ENCODE assay signal across 20 cellular contexts in genomic region chr16:88738167-88739084, GRCh38. TPM values are rescaled to one million over a fixed set of nuclear protein-coding genes. Genes with fewer than 3 reads are reported as not detected.
DNase-seq lines count a peak whose midpoint lies in the region; ATAC-seq and TF ChIP-seq lines count a peak whose summit lies in the region.
"Had no signal": no experiment of that assay in that cellular context is flagged by ENCODE, and none has a peak within 500 bp of the region (broad histone marks: within the 10 kb centered on the region; RNA-seq: fewer than 3 reads in every experiment).

No MANE protein-coding gene starts in this region.

- intact Hi-C loops in Caco-2 (cut with micrococcal nuclease; ENCODE audit: unreplicated experiment): no loop called here
- intact Hi-C loops in adrenal gland (cut with DNase I): loop anchor here in 1 of 2 donors (5.0 kb wide), 1 partner anchor 429 kb away; no protein-coding TSS in a partner anchor

- H3K4me1 Mint-ChIP-seq in Caco-2 (ENCODE audit: low read depth, unreplicated experiment) (no peaks in the 10 kb centered on the region), memory B cell (peaks cover 4% of the 10 kb centered on the region)
- H3K4me1 Mint-ChIP-seq: CD14-positive monocyte, GM23338 had no signal

- no peak for DNase-seq in Caco-2
- peak in 4 of 7 donors; percentile 41 to 67 (median 54) for DNase-seq in adrenal gland
- no peak for DNase-seq in memory B cell (ENCODE audit: low spot score in 2 of 2)
- no peak for DNase-seq in DMS153 (lab: John Stamatoyannopoulos, UW)
- DNase-seq in glomerular visceral epithelial cell (ENCODE audit: extremely low spot score): no peak
- DNase-seq in NCI-H774 (lab: John Stamatoyannopoulos, UW): no peak
- no peak for DNase-seq in GM10266 (ENCODE audit: extremely low spot score)
- DNase-seq: activated CD4-positive, alpha-beta T cell treated with anti-CD3 and anti-CD28 coated beads for 48 hours; activated naive CD4-positive, alpha-beta T cell treated with anti-CD3 and anti-CD28 coated beads, Interleukin-2, amount 50 U/mL, for 16 hours; activated T-cell treated with anti-CD3 and anti-CD28 coated beads, Interleukin-2, amount 50 U/mL, for 4 hours; mesenchymal stem cell; NCI-H1436 treated with DMSO at 0.1 percent for 48 hours; NCI-H510A; stimulated activated CD4-positive, alpha-beta T cell treated with anti-CD3 and anti-CD28 coated beads, Interleukin-1b, Interleukin-23, amount 100 ng/mL, for 48 hours had no signal

- H3K9me3 ChIP-seq in Caco-2 (no peaks in the 10 kb centered on the region), adrenal gland (replicated peaks in 1 of 3) (no peaks in the 10 kb centered on the region)
- H3K9me3 ChIP-seq: uterus had no signal

- H3K4me1 ChIP-seq in Caco-2: no peaks in the 10 kb centered on the region
- peaks cover 0 to 4% of the 10 kb centered on the region in 2 donors for H3K4me1 ChIP-seq in adrenal gland (replicated peaks in 1 of 2)

- H3K27me3 Mint-ChIP-seq in Caco-2 (ENCODE audit: insufficient read depth, unreplicated experiment): no peaks in the 10 kb centered on the region
- H3K27me3 Mint-ChIP-seq in memory B cell: no peaks in the 10 kb centered on the region

- peak overlapping the region; percentile 18 for H3K27ac Mint-ChIP-seq in Caco-2 (ENCODE audit: unreplicated experiment)
- H3K27ac Mint-ChIP-seq in memory B cell: peak overlapping the region; percentile 45
- H3K27ac Mint-ChIP-seq: CD14-positive monocyte, GM23338 had no signal

- no peak for TF ChIP-seq POLR2A in adrenal gland (IDR thresholded peaks at IDR 0.05)

- H3K4me3 ChIP-seq in Caco-2 (ENCODE audit: low read depth, low read length): no peak overlapping the region
- H3K4me3 ChIP-seq in adrenal gland: no peak overlapping the region
- H3K4me3 ChIP-seq: GM23338, skin epidermis, uterus had no signal

- H3K27me3 ChIP-seq in Caco-2 (replicated peaks; ENCODE audit: control insufficient read depth, insufficient read depth, low read length) (no peaks in the 10 kb centered on the region), adrenal gland (no peaks in the 10 kb centered on the region)
- H3K27me3 ChIP-seq: uterus had no signal

- H3K4me3 Mint-ChIP-seq in Caco-2 (ENCODE audit: unreplicated experiment) (no peak overlapping the region), memory B cell (no peak overlapping the region)
- H3K4me3 Mint-ChIP-seq: activated T-cell treated with anti-CD3 and anti-CD28 coated beads, Interleukin-2, amount 50 U/mL, for 4 hours; CD14-positive monocyte; GM23338 had no signal

- H3K9me3 Mint-ChIP-seq in Caco-2 (ENCODE audit: unreplicated experiment) (no peaks in the 10 kb centered on the region), memory B cell (no peaks in the 10 kb centered on the region)
- H3K9me3 Mint-ChIP-seq: activated T-cell treated with anti-CD3 and anti-CD28 coated beads, Interleukin-2, amount 50 U/mL, for 4 hours; CD14-positive monocyte; GM23338 had no signal

- H3K36me3 Mint-ChIP-seq in Caco-2 (ENCODE audit: insufficient read depth, unreplicated experiment) (peaks cover 43% of the 10 kb centered on the region), memory B cell (peaks cover 2% of the 10 kb centered on the region)

- no TSS peak for BruUV-seq in Caco-2 (replicated peaks; lab: Mats Ljungman, UMichigan)

- POLR2A ChIA-PET in Caco-2 (lab: Charles Lee): no interaction called here

- no peak for ATAC-seq in memory B cell (ENCODE audit: low read depth)

- H3K27ac ChIP-seq in 22Rv1 (peak overlapping the region; percentile 44; the same call in 1 of the 2 replicates), adrenal gland (no peak overlapping the region)
- H3K27ac ChIP-seq: uterus had no signal

- TF ChIP-seq CTCF in 22Rv1 (IDR thresholded peaks at IDR 0.05): no peak
- TF ChIP-seq CTCF in Caco-2 (IDR thresholded peaks at IDR 0.05; ENCODE audit: insufficient read depth in 1 of 2, low read depth in 1 of 2, low read length in 1 of 2, severe bottlenecking in 1 of 2, unreplicated experiment in 1 of 2): no peak
- no peak for TF ChIP-seq CTCF in adrenal gland (IDR thresholded peaks at IDR 0.05)
- TF ChIP-seq CTCF in GM10266 (IDR thresholded peaks at IDR 0.05; ENCODE audit: control insufficient read depth, insufficient read depth, low read depth, missing control alignments): no peak

- H3K36me3 ChIP-seq in Caco-2 (ENCODE audit: control insufficient read depth, insufficient read depth, low read length): peaks cover 3% of the 10 kb centered on the region
- peaks cover 0 to 40% of the 10 kb centered on the region in 2 donors for H3K36me3 ChIP-seq in adrenal gland (replicated peaks in 1 of 2)
- H3K36me3 ChIP-seq: uterus had no signal

- CTCF ChIA-PET in Caco-2 (lab: Charles Lee): interaction anchor here (0.9 to 2.1 kb wide), 9 partner anchors 25 to 429 kb away, joined by 3 to 51 read pairs (median 12); partner anchors contain the start of gene PIEZO1

- 58 to 94% (median 76%) methylated on average over 13 to 41 of the region's 41 CpGs for WGBS in adrenal gland, 4 donors

RNA-seq across cellular contexts. Expression of gene CTU2, which starts 32.1 kb away (rescaled TPM):
- total RNA-seq in Caco-2 (2022) (44.3 and 54.9 TPM in 2 replicates), adrenal gland (10 to 100 TPM in 5 of 8 donors, 1 to 10 TPM in 3; 8.0 to 24.7 (median 14.0) TPM)
- 10 to 100 TPM in 2 of 3 donors, 1 to 10 TPM in 1; 3.6 to 43.8 (median 32.5) TPM for polyA plus RNA-seq in adrenal gland

RNA-seq across cellular contexts. Expression of gene RNF166, which starts 32.2 kb away (rescaled TPM):
- total RNA-seq in Caco-2 (2022) (37.3 and 40.4 TPM in 2 replicates), adrenal gland (10 to 100 TPM; 11.3 to 40.6 (median 31.1) TPM)
- polyA plus RNA-seq in adrenal gland: 10 to 100 TPM in 2 of 3 donors, 1 to 10 TPM in 1; 3.0 to 86.3 (median 25.1) TPM

RNA-seq across cellular contexts. Expression of gene PIEZO1, which starts 46.6 kb away (rescaled TPM):
- total RNA-seq in Caco-2 (2022) (248 and 284 TPM in 2 replicates), adrenal gland (100 to 1,000 TPM in 2 of 8 donors, 10 to 100 TPM in 6; 48.9 to 119 (median 92.4) TPM)
- 100 to 1,000 TPM in 2 of 3 donors, 10 to 100 TPM in 1; 16.6 to 327 (median 259) TPM for polyA plus RNA-seq in adrenal gland

RNA-seq across cellular contexts. Expression of gene SNAI3, which starts 52.1 kb away (rescaled TPM):
- 3.5 TPM in 2 replicates for total RNA-seq in Caco-2 (2022)
- 1 to 10 TPM in 1 of 8 donors, under 1 TPM in 5, not detected in 2; 0.35 to 1.7 (median 0.66) TPM for total RNA-seq in adrenal gland
- 1 to 10 TPM in 1 of 3 donors, under 1 TPM in 2; 0.11 to 2.1 (median 0.44) TPM for polyA plus RNA-seq in adrenal gland
- total RNA-seq: SK-MEL-5 had no signal

Comparison
In these comparisons a context has a peak if more than half of its experiments do, and no peak if none do; other contexts are left out.
1. DNase-seq: peak in adrenal gland (4 of 7); none in Caco-2 (0 of 2), memory B cell (0 of 2), DMS153 (single experiment), glomerular visceral epithelial cell (single experiment), NCI-H774 (single experiment) and GM10266 (single experiment).